ENCODE assay signal across 1 cellular context in the genomic region with DNA sequence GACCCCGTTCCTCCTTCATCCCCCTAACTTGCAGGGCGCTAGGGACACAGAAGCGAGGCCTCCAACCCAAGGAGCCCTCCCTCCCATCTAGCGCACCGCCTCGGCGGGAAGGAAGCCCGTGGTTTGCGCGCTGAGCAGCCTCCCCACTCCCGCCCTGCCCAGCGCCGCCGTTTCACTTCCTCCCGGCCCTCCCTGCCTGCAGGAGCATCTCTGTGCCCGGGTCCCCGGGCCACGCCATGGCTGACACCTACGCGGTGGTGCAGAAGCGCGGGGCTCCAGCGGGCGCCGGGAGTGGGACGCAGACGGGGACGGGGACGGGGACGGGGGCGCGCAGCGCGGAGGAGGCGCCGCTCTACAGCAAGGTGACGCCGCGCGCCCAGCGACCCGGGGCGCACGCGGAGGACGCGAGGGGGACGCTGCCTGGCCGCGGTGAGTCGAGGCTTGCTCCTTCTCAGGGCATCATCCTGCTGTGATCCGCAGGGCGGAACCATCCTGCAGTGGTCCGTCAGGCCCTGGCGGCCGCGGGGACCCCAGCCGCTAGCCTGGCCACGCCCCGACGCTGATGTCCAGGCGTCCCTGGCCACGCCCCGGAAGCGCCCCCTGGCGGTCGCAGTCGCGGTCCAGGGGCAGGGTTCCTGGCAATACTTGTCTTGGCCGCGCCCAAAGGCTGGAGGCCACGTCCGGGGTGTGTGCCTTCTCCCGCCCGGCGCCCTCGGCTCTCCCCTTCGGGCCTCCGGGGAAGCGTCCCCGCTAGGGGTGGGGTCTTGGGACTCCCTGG.
TF ChIP-seq lines count a peak whose summit lies in the region.

No MANE protein-coding gene starts in this region.

TF ChIP-seq in K562, 482 proteins besides CTCF, POLR2A, EP300 and RAD21 (continued from another document and continues in another):
- TF ChIP-seq, protein P1, sequence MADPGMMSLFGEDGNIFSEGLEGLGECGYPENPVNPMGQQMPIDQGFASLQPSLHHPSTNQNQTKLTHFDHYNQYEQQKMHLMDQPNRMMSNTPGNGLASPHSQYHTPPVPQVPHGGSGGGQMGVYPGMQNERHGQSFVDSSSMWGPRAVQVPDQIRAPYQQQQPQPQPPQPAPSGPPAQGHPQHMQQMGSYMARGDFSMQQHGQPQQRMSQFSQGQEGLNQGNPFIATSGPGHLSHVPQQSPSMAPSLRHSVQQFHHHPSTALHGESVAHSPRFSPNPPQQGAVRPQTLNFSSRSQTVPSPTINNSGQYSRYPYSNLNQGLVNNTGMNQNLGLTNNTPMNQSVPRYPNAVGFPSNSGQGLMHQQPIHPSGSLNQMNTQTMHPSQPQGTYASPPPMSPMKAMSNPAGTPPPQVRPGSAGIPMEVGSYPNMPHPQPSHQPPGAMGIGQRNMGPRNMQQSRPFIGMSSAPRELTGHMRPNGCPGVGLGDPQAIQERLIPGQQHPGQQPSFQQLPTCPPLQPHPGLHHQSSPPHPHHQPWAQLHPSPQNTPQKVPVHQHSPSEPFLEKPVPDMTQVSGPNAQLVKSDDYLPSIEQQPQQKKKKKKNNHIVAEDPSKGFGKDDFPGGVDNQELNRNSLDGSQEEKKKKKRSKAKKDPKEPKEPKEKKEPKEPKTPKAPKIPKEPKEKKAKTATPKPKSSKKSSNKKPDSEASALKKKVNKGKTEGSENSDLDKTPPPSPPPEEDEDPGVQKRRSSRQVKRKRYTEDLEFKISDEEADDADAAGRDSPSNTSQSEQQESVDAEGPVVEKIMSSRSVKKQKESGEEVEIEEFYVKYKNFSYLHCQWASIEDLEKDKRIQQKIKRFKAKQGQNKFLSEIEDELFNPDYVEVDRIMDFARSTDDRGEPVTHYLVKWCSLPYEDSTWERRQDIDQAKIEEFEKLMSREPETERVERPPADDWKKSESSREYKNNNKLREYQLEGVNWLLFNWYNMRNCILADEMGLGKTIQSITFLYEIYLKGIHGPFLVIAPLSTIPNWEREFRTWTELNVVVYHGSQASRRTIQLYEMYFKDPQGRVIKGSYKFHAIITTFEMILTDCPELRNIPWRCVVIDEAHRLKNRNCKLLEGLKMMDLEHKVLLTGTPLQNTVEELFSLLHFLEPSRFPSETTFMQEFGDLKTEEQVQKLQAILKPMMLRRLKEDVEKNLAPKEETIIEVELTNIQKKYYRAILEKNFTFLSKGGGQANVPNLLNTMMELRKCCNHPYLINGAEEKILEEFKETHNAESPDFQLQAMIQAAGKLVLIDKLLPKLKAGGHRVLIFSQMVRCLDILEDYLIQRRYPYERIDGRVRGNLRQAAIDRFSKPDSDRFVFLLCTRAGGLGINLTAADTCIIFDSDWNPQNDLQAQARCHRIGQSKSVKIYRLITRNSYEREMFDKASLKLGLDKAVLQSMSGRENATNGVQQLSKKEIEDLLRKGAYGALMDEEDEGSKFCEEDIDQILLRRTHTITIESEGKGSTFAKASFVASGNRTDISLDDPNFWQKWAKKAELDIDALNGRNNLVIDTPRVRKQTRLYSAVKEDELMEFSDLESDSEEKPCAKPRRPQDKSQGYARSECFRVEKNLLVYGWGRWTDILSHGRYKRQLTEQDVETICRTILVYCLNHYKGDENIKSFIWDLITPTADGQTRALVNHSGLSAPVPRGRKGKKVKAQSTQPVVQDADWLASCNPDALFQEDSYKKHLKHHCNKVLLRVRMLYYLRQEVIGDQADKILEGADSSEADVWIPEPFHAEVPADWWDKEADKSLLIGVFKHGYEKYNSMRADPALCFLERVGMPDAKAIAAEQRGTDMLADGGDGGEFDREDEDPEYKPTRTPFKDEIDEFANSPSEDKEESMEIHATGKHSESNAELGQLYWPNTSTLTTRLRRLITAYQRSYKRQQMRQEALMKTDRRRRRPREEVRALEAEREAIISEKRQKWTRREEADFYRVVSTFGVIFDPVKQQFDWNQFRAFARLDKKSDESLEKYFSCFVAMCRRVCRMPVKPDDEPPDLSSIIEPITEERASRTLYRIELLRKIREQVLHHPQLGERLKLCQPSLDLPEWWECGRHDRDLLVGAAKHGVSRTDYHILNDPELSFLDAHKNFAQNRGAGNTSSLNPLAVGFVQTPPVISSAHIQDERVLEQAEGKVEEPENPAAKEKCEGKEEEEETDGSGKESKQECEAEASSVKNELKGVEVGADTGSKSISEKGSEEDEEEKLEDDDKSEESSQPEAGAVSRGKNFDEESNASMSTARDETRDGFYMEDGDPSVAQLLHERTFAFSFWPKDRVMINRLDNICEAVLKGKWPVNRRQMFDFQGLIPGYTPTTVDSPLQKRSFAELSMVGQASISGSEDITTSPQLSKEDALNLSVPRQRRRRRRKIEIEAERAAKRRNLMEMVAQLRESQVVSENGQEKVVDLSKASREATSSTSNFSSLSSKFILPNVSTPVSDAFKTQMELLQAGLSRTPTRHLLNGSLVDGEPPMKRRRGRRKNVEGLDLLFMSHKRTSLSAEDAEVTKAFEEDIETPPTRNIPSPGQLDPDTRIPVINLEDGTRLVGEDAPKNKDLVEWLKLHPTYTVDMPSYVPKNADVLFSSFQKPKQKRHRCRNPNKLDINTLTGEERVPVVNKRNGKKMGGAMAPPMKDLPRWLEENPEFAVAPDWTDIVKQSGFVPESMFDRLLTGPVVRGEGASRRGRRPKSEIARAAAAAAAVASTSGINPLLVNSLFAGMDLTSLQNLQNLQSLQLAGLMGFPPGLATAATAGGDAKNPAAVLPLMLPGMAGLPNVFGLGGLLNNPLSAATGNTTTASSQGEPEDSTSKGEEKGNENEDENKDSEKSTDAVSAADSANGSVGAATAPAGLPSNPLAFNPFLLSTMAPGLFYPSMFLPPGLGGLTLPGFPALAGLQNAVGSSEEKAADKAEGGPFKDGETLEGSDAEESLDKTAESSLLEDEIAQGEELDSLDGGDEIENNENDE (IDR thresholded peaks at IDR 0.05; ENCODE audit: low read depth, low read length): no peak
- TF ChIP-seq, protein P2, sequence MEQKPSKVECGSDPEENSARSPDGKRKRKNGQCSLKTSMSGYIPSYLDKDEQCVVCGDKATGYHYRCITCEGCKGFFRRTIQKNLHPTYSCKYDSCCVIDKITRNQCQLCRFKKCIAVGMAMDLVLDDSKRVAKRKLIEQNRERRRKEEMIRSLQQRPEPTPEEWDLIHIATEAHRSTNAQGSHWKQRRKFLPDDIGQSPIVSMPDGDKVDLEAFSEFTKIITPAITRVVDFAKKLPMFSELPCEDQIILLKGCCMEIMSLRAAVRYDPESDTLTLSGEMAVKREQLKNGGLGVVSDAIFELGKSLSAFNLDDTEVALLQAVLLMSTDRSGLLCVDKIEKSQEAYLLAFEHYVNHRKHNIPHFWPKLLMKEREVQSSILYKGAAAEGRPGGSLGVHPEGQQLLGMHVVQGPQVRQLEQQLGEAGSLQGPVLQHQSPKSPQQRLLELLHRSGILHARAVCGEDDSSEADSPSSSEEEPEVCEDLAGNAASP (IDR thresholded peaks at IDR 0.05): no peak
- no peak; the same call in 1 of the 2 replicates for TF ChIP-seq CBFB (CRISPR knock-in tag; IDR thresholded peaks at IDR 0.05)
- no peak for TF ChIP-seq MCM2 (IDR thresholded peaks at IDR 0.05; ENCODE audit: low read depth)
- TF ChIP-seq SETDB1 (IDR thresholded peaks at IDR 0.05; ENCODE audit: low read length): no peak
- TF ChIP-seq FOS (IDR thresholded peaks at IDR 0.05; ENCODE audit: extremely low read depth, insufficient read length): no peak
- TF ChIP-seq, protein P3, sequence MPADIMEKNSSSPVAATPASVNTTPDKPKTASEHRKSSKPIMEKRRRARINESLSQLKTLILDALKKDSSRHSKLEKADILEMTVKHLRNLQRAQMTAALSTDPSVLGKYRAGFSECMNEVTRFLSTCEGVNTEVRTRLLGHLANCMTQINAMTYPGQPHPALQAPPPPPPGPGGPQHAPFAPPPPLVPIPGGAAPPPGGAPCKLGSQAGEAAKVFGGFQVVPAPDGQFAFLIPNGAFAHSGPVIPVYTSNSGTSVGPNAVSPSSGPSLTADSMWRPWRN (IDR thresholded peaks at IDR 0.05; ENCODE audit: low read depth): no peak
- TF ChIP-seq, protein P4, sequence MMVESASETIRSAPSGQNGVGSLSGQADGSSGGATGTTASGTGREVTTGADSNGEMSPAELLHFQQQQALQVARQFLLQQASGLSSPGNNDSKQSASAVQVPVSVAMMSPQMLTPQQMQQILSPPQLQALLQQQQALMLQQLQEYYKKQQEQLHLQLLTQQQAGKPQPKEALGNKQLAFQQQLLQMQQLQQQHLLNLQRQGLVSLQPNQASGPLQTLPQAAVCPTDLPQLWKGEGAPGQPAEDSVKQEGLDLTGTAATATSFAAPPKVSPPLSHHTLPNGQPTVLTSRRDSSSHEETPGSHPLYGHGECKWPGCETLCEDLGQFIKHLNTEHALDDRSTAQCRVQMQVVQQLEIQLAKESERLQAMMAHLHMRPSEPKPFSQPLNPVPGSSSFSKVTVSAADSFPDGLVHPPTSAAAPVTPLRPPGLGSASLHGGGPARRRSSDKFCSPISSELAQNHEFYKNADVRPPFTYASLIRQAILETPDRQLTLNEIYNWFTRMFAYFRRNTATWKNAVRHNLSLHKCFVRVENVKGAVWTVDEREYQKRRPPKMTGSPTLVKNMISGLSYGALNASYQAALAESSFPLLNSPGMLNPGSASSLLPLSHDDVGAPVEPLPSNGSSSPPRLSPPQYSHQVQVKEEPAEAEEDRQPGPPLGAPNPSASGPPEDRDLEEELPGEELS (CRISPR knock-in tag; IDR thresholded peaks at IDR 0.05; ENCODE audit: borderline replicate concordance): peak; percentile 56; the same call in 1 of the 2 replicates
- TF ChIP-seq GABPB2 (CRISPR knock-in tag; conservative IDR thresholded peaks at IDR 0.05): no peak
- no peak for TF ChIP-seq ARID2 (IDR thresholded peaks at IDR 0.05)
- 0 out of 2 replicates have a peak, but pooled peaks have one; percentile 51 for TF ChIP-seq NBN (IDR thresholded peaks at IDR 0.05; ENCODE audit: low read depth)
- no peak for TF ChIP-seq ILF3 (IDR thresholded peaks at IDR 0.05; ENCODE audit: borderline replicate concordance)
- TF ChIP-seq ZNF436 (CRISPR knock-in tag; IDR thresholded peaks at IDR 0.05): 0 out of 2 replicates have a peak, but pooled peaks have one; percentile 8
- TF ChIP-seq LARP7 (IDR thresholded peaks at IDR 0.05): no peak
- peak; percentile 66; the same call in 1 of the 2 replicates for TF ChIP-seq GTF2E2 (tag; IDR thresholded peaks at IDR 0.05)
- TF ChIP-seq FOXA1 (IDR thresholded peaks at IDR 0.05; ENCODE audit: borderline replicate concordance): no peak
- TF ChIP-seq, protein P5, sequence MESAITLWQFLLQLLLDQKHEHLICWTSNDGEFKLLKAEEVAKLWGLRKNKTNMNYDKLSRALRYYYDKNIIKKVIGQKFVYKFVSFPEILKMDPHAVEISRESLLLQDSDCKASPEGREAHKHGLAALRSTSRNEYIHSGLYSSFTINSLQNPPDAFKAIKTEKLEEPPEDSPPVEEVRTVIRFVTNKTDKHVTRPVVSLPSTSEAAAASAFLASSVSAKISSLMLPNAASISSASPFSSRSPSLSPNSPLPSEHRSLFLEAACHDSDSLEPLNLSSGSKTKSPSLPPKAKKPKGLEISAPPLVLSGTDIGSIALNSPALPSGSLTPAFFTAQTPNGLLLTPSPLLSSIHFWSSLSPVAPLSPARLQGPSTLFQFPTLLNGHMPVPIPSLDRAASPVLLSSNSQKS (CRISPR knock-in tag; IDR thresholded peaks at IDR 0.05): no peak
- TF ChIP-seq, protein P6, sequence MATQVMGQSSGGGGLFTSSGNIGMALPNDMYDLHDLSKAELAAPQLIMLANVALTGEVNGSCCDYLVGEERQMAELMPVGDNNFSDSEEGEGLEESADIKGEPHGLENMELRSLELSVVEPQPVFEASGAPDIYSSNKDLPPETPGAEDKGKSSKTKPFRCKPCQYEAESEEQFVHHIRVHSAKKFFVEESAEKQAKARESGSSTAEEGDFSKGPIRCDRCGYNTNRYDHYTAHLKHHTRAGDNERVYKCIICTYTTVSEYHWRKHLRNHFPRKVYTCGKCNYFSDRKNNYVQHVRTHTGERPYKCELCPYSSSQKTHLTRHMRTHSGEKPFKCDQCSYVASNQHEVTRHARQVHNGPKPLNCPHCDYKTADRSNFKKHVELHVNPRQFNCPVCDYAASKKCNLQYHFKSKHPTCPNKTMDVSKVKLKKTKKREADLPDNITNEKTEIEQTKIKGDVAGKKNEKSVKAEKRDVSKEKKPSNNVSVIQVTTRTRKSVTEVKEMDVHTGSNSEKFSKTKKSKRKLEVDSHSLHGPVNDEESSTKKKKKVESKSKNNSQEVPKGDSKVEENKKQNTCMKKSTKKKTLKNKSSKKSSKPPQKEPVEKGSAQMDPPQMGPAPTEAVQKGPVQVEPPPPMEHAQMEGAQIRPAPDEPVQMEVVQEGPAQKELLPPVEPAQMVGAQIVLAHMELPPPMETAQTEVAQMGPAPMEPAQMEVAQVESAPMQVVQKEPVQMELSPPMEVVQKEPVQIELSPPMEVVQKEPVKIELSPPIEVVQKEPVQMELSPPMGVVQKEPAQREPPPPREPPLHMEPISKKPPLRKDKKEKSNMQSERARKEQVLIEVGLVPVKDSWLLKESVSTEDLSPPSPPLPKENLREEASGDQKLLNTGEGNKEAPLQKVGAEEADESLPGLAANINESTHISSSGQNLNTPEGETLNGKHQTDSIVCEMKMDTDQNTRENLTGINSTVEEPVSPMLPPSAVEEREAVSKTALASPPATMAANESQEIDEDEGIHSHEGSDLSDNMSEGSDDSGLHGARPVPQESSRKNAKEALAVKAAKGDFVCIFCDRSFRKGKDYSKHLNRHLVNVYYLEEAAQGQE (CRISPR knock-in tag; IDR thresholded peaks at IDR 0.05; ENCODE audit: low read depth): no peak
- TF ChIP-seq, protein P7, sequence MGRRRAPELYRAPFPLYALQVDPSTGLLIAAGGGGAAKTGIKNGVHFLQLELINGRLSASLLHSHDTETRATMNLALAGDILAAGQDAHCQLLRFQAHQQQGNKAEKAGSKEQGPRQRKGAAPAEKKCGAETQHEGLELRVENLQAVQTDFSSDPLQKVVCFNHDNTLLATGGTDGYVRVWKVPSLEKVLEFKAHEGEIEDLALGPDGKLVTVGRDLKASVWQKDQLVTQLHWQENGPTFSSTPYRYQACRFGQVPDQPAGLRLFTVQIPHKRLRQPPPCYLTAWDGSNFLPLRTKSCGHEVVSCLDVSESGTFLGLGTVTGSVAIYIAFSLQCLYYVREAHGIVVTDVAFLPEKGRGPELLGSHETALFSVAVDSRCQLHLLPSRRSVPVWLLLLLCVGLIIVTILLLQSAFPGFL (CRISPR knock-in tag; IDR thresholded peaks at IDR 0.05): 0 out of 2 replicates have a peak, but pooled peaks have one; percentile 79
- TF ChIP-seq, protein P8, sequence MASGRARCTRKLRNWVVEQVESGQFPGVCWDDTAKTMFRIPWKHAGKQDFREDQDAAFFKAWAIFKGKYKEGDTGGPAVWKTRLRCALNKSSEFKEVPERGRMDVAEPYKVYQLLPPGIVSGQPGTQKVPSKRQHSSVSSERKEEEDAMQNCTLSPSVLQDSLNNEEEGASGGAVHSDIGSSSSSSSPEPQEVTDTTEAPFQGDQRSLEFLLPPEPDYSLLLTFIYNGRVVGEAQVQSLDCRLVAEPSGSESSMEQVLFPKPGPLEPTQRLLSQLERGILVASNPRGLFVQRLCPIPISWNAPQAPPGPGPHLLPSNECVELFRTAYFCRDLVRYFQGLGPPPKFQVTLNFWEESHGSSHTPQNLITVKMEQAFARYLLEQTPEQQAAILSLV (tag; IDR thresholded peaks at IDR 0.05): no peak
- TF ChIP-seq, protein P9, sequence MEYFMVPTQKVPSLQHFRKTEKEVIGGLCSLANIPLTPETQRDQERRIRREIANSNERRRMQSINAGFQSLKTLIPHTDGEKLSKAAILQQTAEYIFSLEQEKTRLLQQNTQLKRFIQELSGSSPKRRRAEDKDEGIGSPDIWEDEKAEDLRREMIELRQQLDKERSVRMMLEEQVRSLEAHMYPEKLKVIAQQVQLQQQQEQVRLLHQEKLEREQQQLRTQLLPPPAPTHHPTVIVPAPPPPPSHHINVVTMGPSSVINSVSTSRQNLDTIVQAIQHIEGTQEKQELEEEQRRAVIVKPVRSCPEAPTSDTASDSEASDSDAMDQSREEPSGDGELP (CRISPR knock-in tag; IDR thresholded peaks at IDR 0.05; ENCODE audit: borderline replicate concordance): peak; percentile 89
- TF ChIP-seq CREB1 (IDR thresholded peaks at IDR 0.05): peak; percentile 88
- TF ChIP-seq CREB1 (CRISPR knock-in tag; IDR thresholded peaks at IDR 0.05): peak; percentile 75
